8 cellular contexts compared by ENCODE assay signal in the genomic region with DNA sequence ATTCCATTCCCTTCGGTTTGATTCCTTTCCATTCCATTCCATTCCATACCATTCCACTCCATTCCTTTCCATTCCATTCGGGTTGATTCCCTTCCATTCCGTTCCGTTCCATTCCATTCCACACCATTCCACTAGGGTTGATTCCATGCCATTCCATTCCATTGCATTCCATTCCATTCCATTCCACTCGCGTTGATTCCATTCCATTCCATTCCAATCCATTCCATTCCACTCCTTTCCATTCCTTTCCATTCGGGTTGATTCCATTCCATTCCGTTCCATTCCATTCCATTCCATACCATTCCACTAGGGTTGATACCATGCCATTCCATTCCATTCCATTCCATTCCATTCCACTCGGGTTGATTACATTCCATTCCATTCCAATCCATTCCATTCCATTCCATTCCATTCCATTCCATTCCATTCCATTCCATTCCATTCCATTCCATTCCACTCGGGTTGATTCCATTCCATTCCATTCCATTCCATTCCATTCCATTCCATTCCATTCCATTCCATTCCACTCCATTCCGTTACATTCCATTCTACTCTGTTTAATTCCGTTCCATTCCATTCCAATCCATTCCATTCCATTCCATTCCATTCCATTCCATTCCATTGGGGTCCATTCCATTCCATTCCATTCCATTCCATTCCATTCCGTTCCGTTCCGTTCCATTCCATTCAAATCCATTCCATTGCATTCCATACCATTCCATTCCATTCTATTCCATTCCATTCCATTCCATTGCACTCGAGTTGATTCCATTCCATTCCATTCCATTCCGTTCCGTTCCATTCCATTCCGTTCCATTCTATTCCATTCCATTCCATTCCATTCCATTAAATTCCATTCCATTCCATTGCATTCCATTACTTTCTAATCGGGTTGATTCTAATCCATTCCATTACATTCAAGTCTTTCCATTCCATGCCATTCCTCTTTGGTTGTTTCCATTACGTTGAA.
DNase-seq lines count a peak whose midpoint lies in the region; ATAC-seq, FAIRE-seq and TF ChIP-seq lines count a peak whose summit lies in the region.
"Not testable (repeated sequence)": the region's sequence is repeated elsewhere in the genome, so short reads cannot be mapped to it uniquely, and the experiment has no call there.

No MANE protein-coding gene starts in this region.

- not testable (repeated sequence) for H4K20me1 ChIP-seq in astrocyte (ENCODE audit: insufficient read depth, low read length)

- H3K9ac ChIP-seq in astrocyte (ENCODE audit: low read length); subcutaneous abdominal adipose tissue (ENCODE audit: low read length in 5 of 5): not testable (repeated sequence)

- not testable (repeated sequence) for H3K36me3 ChIP-seq in astrocyte (ENCODE audit: insufficient read depth, low read length); lung (ENCODE audit: control insufficient read depth in 2 of 2, insufficient read depth in 2 of 2, low read length in 2 of 2); subcutaneous abdominal adipose tissue (ENCODE audit: control insufficient read depth in 5 of 5, insufficient read depth in 5 of 5, low read length in 5 of 5)

- not testable (repeated sequence) for H3K27ac ChIP-seq in astrocyte (ENCODE audit: low read depth, low read length); lung (ENCODE audit: low read depth in 1 of 2, low read length in 1 of 2); subcutaneous abdominal adipose tissue (ENCODE audit: low read depth, low read length)

- not testable (repeated sequence) for FAIRE-seq in astrocyte (lab: Jason Lieb, UNC)

- H3K4me3 ChIP-seq in astrocyte (ENCODE audit: insufficient read depth, low read depth, low read length); foreskin fibroblast (ENCODE audit: low read depth in 1 of 2, low read length in 2 of 2); lung: not testable (repeated sequence)
- peak overlapping the region in 4 of 5 donors; percentile 2 to 38 (median 14) for H3K4me3 ChIP-seq in subcutaneous abdominal adipose tissue (ENCODE audit: low read depth in 1 of 5, low read length in 5 of 5)

- not testable (repeated sequence) for H3K4me2 ChIP-seq in astrocyte (ENCODE audit: low read length)

- not testable (repeated sequence) for H3K79me2 ChIP-seq in astrocyte (ENCODE audit: insufficient read depth, low read length)

- not testable (repeated sequence) for H3K27me3 Mint-ChIP-seq in astrocyte (ENCODE audit: low read depth, unreplicated experiment)

- H3K27ac Mint-ChIP-seq in astrocyte (ENCODE audit: unreplicated experiment) = not testable (repeated sequence)

- H3K4me1 Mint-ChIP-seq in astrocyte (ENCODE audit: low read depth, unreplicated experiment) = not testable (repeated sequence)

- 68 to 70% methylated on average over 21 of the region's 21 CpGs for WGBS in lung, 2 donors

- ATAC-seq in GM18502 (IDR thresholded peaks at IDR 0.05; ENCODE audit: poor library complexity, unreplicated experiment) = peak; percentile 78
- peak; percentile 73 for ATAC-seq in GM21576 (IDR thresholded peaks at IDR 0.05; ENCODE audit: unreplicated experiment)
- ATAC-seq in HG03097 (IDR thresholded peaks at IDR 0.05; ENCODE audit: low FRiP score, unreplicated experiment) = peak; percentile 84
- ATAC-seq in lung (ENCODE audit: insufficient read depth, low FRiP score) = peak; percentile 91

- not testable (repeated sequence) for H2AFZ ChIP-seq in astrocyte (ENCODE audit: low read depth, low read length)

- not testable (repeated sequence) for H3K4me1 ChIP-seq in astrocyte (ENCODE audit: insufficient read depth, low read length); lung (ENCODE audit: control insufficient read depth in 2 of 2, insufficient read depth in 2 of 2, low read length in 2 of 2); subcutaneous abdominal adipose tissue (ENCODE audit: control insufficient read depth in 5 of 5, insufficient read depth in 5 of 5, low read length in 5 of 5)

- TF ChIP-seq CTCF in astrocyte (IDR thresholded peaks at IDR 0.05; ENCODE audit: insufficient read depth, low read depth, low read length); foreskin fibroblast (IDR thresholded peaks at IDR 0.05; ENCODE audit: low read depth, low read length); lung (IDR thresholded peaks at IDR 0.05; ENCODE audit: control extremely low read depth, extremely low read depth): not testable (repeated sequence)

- H3K36me3 Mint-ChIP-seq in astrocyte (ENCODE audit: low read depth, unreplicated experiment) = not testable (repeated sequence)

- not testable (repeated sequence) for H3K4me3 Mint-ChIP-seq in astrocyte (ENCODE audit: unreplicated experiment)

- H3K27me3 ChIP-seq in astrocyte (ENCODE audit: insufficient read depth, low read length); lung (ENCODE audit: control insufficient read depth, insufficient read depth); subcutaneous abdominal adipose tissue (ENCODE audit: control insufficient read depth in 5 of 5, insufficient read depth in 4 of 5, low read length in 5 of 5): not testable (repeated sequence)

- peaks cover 77% of the 10 kb centered on the region for H3K9me3 Mint-ChIP-seq in astrocyte (ENCODE audit: unreplicated experiment)

- peak; percentile 83 for DNase-seq in NAMALWA (ENCODE audit: low spot score)
- peak; percentile 86 for DNase-seq in astrocyte (ENCODE audit: low read depth)
- DNase-seq in foreskin fibroblast = peak; percentile 44 to 78
- DNase-seq in lung (ENCODE audit: low spot score) = not testable (repeated sequence)

- peaks cover 71% of the 10 kb centered on the region for H3K9me3 ChIP-seq in astrocyte (ENCODE audit: insufficient read depth, low read depth, low read length)
- peaks cover 19 to 38% of the 10 kb centered on the region in 2 donors for H3K9me3 ChIP-seq in lung (ENCODE audit: control insufficient read depth in 2 of 2, insufficient read depth in 1 of 2, low read length in 1 of 2)
- peaks cover 10 to 97% (median 78%) of the 10 kb centered on the region in 5 donors for H3K9me3 ChIP-seq in subcutaneous abdominal adipose tissue (ENCODE audit: control insufficient read depth in 5 of 5, low read length in 5 of 5)
